ENCODE assay signal across 8 cellular contexts in the genomic region with DNA sequence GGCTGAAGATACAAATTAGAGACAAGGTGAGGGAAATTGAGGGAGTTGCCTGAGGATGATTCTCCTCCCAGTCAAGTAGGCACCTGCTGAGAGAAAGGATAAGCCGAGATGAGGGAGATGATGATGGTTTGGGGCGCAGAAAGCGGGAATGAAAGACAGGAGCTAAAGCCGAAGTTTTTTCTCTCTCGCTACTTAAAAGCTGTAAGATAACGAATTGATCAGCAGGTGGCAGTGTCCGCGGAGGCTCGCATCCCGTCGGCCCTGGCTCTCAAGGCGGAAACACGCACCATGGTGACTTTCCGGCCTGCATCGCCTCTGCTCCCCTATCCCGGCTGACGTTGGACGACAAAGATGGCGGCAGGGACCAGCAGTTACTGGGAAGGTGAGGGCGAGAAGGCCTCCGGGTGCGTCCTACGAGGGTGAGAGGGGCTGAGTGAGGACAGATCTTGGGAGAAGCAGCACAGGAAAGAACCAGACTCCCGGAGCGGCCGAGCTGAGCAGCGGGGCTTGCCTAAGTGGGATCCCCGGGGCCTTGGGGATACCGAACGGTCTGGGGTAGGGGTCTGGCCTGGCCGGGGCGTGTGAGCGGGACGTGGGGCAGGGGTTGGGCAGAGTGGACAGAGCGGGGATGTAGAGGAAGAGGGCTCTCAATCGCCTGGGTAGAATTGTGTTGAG. TPM values are rescaled to one million over a fixed set of nuclear protein-coding genes. Genes with fewer than 3 reads are reported as not detected.
DNase-seq lines count a peak whose midpoint lies in the region; ATAC-seq and TF ChIP-seq lines count a peak whose summit lies in the region.

Gene GOSR1, plus strand, starts transcription at position 326 of the 675 bp plus-strand sequence. Its CDS starts 26 bp downstream, at position 352.

- H3K27ac ChIP-seq in SK-N-MC (peak within 1 kb of the TSS; percentile 75), gastroesophageal sphincter (peak within 1 kb of the TSS; percentile 86 to 94 (median 92)), neutrophil (peak within 1 kb of the TSS; percentile 91), substantia nigra (ENCODE audit: low read depth, low read length, poor library complexity, severe bottlenecking) (peak within 1 kb of the TSS; percentile 86)

- H3K36me3 Mint-ChIP-seq in activated naive CD4-positive, alpha-beta T cell treated with anti-CD3 and anti-CD28 coated beads, Interleukin-2, amount 10 ng/mL, durations not matched to agents 7 days and 5 days: peaks cover 11% of the 10 kb centered on the region

- peaks cover 38% of the 10 kb centered on the region for H3K4me1 Mint-ChIP-seq in activated naive CD4-positive, alpha-beta T cell treated with anti-CD3 and anti-CD28 coated beads, Interleukin-2, amount 10 ng/mL, durations not matched to agents 7 days and 5 days

- no peak for TF ChIP-seq EP300 in gastroesophageal sphincter (IDR thresholded peaks at IDR 0.05)

- peak within 1 kb of the TSS; percentile 93 for H3K27ac Mint-ChIP-seq in activated naive CD4-positive, alpha-beta T cell treated with anti-CD3 and anti-CD28 coated beads, Interleukin-2, amount 10 ng/mL, durations not matched to agents 7 days and 5 days

- peak within 1 kb of the TSS; percentile 97 for H3K9ac ChIP-seq in SK-N-MC (ENCODE audit: insufficient read length)

- H3K9me3 ChIP-seq in SK-N-MC (ENCODE audit: low read depth, low read length): no peaks in the 10 kb centered on the region
- H3K9me3 ChIP-seq in gastroesophageal sphincter: no peaks in the 10 kb centered on the region
- no peaks in the 10 kb centered on the region for H3K9me3 ChIP-seq in neutrophil

- H3K4me3 ChIP-seq in GM06990 (replicated peaks; ENCODE audit: low read depth, low read length): peak within 1 kb of the TSS; percentile 72
- peak within 1 kb of the TSS; percentile 92 for H3K4me3 ChIP-seq in SK-N-MC
- H3K4me3 ChIP-seq in gastroesophageal sphincter: peak within 1 kb of the TSS; percentile 70 to 84
- peak within 1 kb of the TSS; percentile 88 to 90 for H3K4me3 ChIP-seq in neutrophil (ENCODE audit: low read depth in 1 of 2, low read length in 1 of 2)

- H3K27me3 Mint-ChIP-seq in activated naive CD4-positive, alpha-beta T cell treated with anti-CD3 and anti-CD28 coated beads, Interleukin-2, amount 10 ng/mL, durations not matched to agents 7 days and 5 days: peaks cover 9% of the 10 kb centered on the region

- H3K4me3 Mint-ChIP-seq in activated naive CD4-positive, alpha-beta T cell treated with anti-CD3 and anti-CD28 coated beads, Interleukin-2, amount 10 ng/mL, durations not matched to agents 7 days and 5 days: peak within 1 kb of the TSS; percentile 94

- ATAC-seq in gastroesophageal sphincter: peak; percentile 99

- H3K36me3 ChIP-seq in GM06990 (ENCODE audit: control insufficient read depth, insufficient read depth, low read length) (no peaks in the 10 kb centered on the region; the same call in 1 of the 2 replicates), SK-N-MC (ENCODE audit: insufficient read depth, low read length) (peaks cover 16% of the 10 kb centered on the region), gastroesophageal sphincter (peaks cover 0 to 33% of the 10 kb centered on the region in 2 donors), neutrophil (peaks cover 25% of the 10 kb centered on the region)

- TF ChIP-seq CTCF in GM06990 (IDR thresholded peaks at IDR 0.05; ENCODE audit: insufficient read depth, low read length, poor library complexity, severe bottlenecking) (peak; percentile 79), gastroesophageal sphincter (IDR thresholded peaks at IDR 0.05) (peak; percentile 49 to 86 (median 78)), neutrophil (IDR thresholded peaks at IDR 0.05) (peak; percentile 85)

- 0% methylated on average over 6 to 29 of the region's 36 CpGs for WGBS in gastroesophageal sphincter (ENCODE audit: low coverage in 1 of 2), 2 donors

- H3K27me3 ChIP-seq in GM06990 (replicated peaks; ENCODE audit: control insufficient read depth, insufficient read depth, low read length) (no peaks in the 10 kb centered on the region), gastroesophageal sphincter (no peaks in the 10 kb centered on the region), neutrophil (peaks cover 8% of the 10 kb centered on the region)

- DNase-seq in GM06990 (ENCODE audit: extremely low read depth, insufficient read length) (peak; percentile 91), HEK293T (ENCODE audit: extremely low spot score) (peak; percentile 83), MV-4-11 (lab: John Stamatoyannopoulos, UW) (peak; percentile 92), SK-N-MC (ENCODE audit: low read depth, low spot score) (peak; percentile 89), substantia nigra (lab: John Stamatoyannopoulos, UW) (peak; percentile 65 to 95 (median 90))
- peak; percentile 96 for DNase-seq in activated naive CD4-positive, alpha-beta T cell treated with anti-CD3 and anti-CD28 coated beads, Interleukin-2, amount 10 ng/mL, durations not matched to agents 7 days and 5 days

- CTCF ChIA-PET in HEK293T (lab: Yijun Ruan, JAX): interaction anchor here (0.6 to 2.0 kb wide), 7 partner anchors 9 to 369 kb away, joined by 3 to 12 read pairs (median 4); no protein-coding TSS in a partner anchor
- CTCF ChIA-PET in activated naive CD4-positive, alpha-beta T cell treated with anti-CD3 and anti-CD28 coated beads, Interleukin-2, amount 10 ng/mL, durations not matched to agents 7 days and 5 days (lab: Charles Lee): interaction anchor here (0.6 to 2.5 kb wide), 13 partner anchors 11 to 1960 kb away, joined by 3 to 18 read pairs (median 4); no protein-coding TSS in a partner anchor

- POLR2A ChIA-PET in HEK293T (lab: Yijun Ruan, JAX): interaction anchor here (0.6 to 2.4 kb wide), 33 partner anchors 8 to 1424 kb away, joined by 3 to 34 read pairs (median 4); partner anchors contain the start of gene UTP6

- peaks cover 0 to 39% (median 0%) of the 10 kb centered on the region in 3 donors for H3K4me1 ChIP-seq in gastroesophageal sphincter
- H3K4me1 ChIP-seq in neutrophil (ENCODE audit: control insufficient read depth in 1 of 2, insufficient read depth in 1 of 2, low read depth in 1 of 2, low read length in 1 of 2): peaks cover 12 to 15% of the 10 kb centered on the region in 2 experiments

- no peaks in the 10 kb centered on the region for H3K9me3 Mint-ChIP-seq in activated naive CD4-positive, alpha-beta T cell treated with anti-CD3 and anti-CD28 coated beads, Interleukin-2, amount 10 ng/mL, durations not matched to agents 7 days and 5 days

- TF ChIP-seq POLR2A in gastroesophageal sphincter (IDR thresholded peaks at IDR 0.05): peak; percentile 32 to 55

TF ChIP-seq in HEK293T, 16 proteins besides CTCF, POLR2A, EP300 and RAD21:
- TF ChIP-seq NFRKB (IDR thresholded peaks at IDR 0.05) (peak; percentile 82), ZNF384 (IDR thresholded peaks at IDR 0.05) (peak; percentile 18; the same call in 1 of the 2 replicates), TARDBP (IDR thresholded peaks at IDR 0.05) (no peak), LEF1 (IDR thresholded peaks at IDR 0.05; ENCODE audit: borderline replicate concordance) (no peak), ELF4 (IDR thresholded peaks at IDR 0.05) (peak; percentile 55)
- TF ChIP-seq, protein P1, sequence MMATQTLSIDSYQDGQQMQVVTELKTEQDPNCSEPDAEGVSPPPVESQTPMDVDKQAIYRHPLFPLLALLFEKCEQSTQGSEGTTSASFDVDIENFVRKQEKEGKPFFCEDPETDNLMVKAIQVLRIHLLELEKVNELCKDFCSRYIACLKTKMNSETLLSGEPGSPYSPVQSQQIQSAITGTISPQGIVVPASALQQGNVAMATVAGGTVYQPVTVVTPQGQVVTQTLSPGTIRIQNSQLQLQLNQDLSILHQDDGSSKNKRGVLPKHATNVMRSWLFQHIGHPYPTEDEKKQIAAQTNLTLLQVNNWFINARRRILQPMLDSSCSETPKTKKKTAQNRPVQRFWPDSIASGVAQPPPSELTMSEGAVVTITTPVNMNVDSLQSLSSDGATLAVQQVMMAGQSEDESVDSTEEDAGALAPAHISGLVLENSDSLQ (IDR thresholded peaks at IDR 0.05): peak; percentile 28; the same call in 1 of the 2 replicates
TF ChIP-seq in HEK293T: peak in this region for 4.

RNA-seq across cellular contexts. Expression of gene GOSR1, which starts in this region (rescaled TPM):
- 10 to 100 TPM; 28.4 to 62.0 (median 44.6) TPM for total RNA-seq in gastroesophageal sphincter

Comparison
In these comparisons a context has a peak if more than half of its experiments do, and no peak if none do; other contexts are left out.
1. Peak in every context shown above with its lines: DNase-seq, ATAC-seq, H3K4me3 ChIP-seq and H3K27ac ChIP-seq.